ENCODE assay signal across 1 cellular context in genomic region chr2:241618296-241618805, GRCh38.
TF ChIP-seq lines count a peak whose summit lies in the region.

No MANE protein-coding gene starts in this region.

TF ChIP-seq in endothelial cell of umbilical vein, 7 proteins besides CTCF, POLR2A, EP300 and RAD21:
- TF ChIP-seq MAX (IDR thresholded peaks at IDR 0.05; ENCODE audit: insufficient read depth, insufficient read length) = no peak
- TF ChIP-seq GATA2 (IDR thresholded peaks at IDR 0.05; ENCODE audit: insufficient read depth, insufficient read length, low read depth, low read length) = no peak
- no peak for TF ChIP-seq FOS (IDR thresholded peaks at IDR 0.05; ENCODE audit: borderline replicate concordance, insufficient read depth, low read length)
- no peak for TF ChIP-seq MYC (IDR thresholded peaks at IDR 0.05; ENCODE audit: low read depth, low read length)
- TF ChIP-seq JUN (IDR thresholded peaks at IDR 0.05; ENCODE audit: borderline replicate concordance, insufficient read depth, insufficient read length, low read depth) = no peak
- no peak for TF ChIP-seq POLR2AphosphoS5 (IDR thresholded peaks at IDR 0.05; ENCODE audit: insufficient read depth, low read depth, low read length)
- TF ChIP-seq EZH2 (IDR thresholded peaks at IDR 0.05; ENCODE audit: borderline replicate concordance, low read depth, low read length, severe bottlenecking) = no peak
TF ChIP-seq in endothelial cell of umbilical vein: peak in this region for 0.
